32 cellular contexts compared by ENCODE assay signal in genomic region chr3:119619094-119619493, GRCh38. TPM values are rescaled to one million over a fixed set of nuclear protein-coding genes. Genes with fewer than 3 reads are reported as not detected.
DNase-seq lines count a peak whose midpoint lies in the region; ATAC-seq and TF ChIP-seq lines count a peak whose summit lies in the region.
"Had no signal": no experiment of that assay in that cellular context is flagged by ENCODE, and none has a peak within 500 bp of the region (broad histone marks: within the 10 kb centered on the region; RNA-seq: fewer than 3 reads in every experiment).

No MANE protein-coding gene starts in this region.

- H3K9me2 ChIP-seq in SK-N-SH: no peaks in the 10 kb centered on the region
- no peaks in the 10 kb centered on the region for H3K9me2 ChIP-seq in PC-3 (replicated peaks; ENCODE audit: low read length)

- ATAC-seq in SK-N-SH treated with all-trans-retinoic acid at 6 μM for 48 hours: peak; percentile 73
- peak; percentile 91 for ATAC-seq in PC-3
- ATAC-seq in foreskin keratinocyte: peak; percentile 11
- no peak for ATAC-seq in HG03469 (IDR thresholded peaks at IDR 0.05; ENCODE audit: unreplicated experiment)
- no peak for ATAC-seq in left ventricle myocardium superior
- ATAC-seq: activated CD8-positive, alpha-beta T cell treated with anti-CD3 and anti-CD28 coated beads for 36 hours; naive thymus-derived CD8-positive, alpha-beta T cell; Panc1 had no signal

- H3K36me3 ChIP-seq in SK-N-SH (replicated peaks in 1 of 2; ENCODE audit: control insufficient read depth in 1 of 2, insufficient read depth in 2 of 2, low read length in 1 of 2): no peaks in the 10 kb centered on the region
- H3K36me3 ChIP-seq in PC-3 (ENCODE audit: low read depth, low read length): no peaks in the 10 kb centered on the region
- H3K36me3 ChIP-seq: brain microvascular endothelial cell, suprapubic skin had no signal

- H3F3A ChIP-seq in SK-N-SH (replicated peaks; ENCODE audit: insufficient read depth) (no peaks in the 10 kb centered on the region), PC-3 (ENCODE audit: low read length, unreplicated experiment) (no peaks in the 10 kb centered on the region)

- H3K9ac ChIP-seq in SK-N-SH (no peak overlapping the region), PC-3 (ENCODE audit: low read length) (no peak overlapping the region)

- no TSS peak for BruUV-seq in PC-3 (replicated peaks; lab: Mats Ljungman, UMichigan)

- TF ChIP-seq CTCF in SK-N-SH (IDR thresholded peaks at IDR 0.05): no peak
- TF ChIP-seq CTCF in PC-3 (conservative IDR thresholded peaks at IDR 0.05; ENCODE audit: low read depth, low read length): peak; percentile 37; the same call in 1 of the 2 replicates
- no peak for TF ChIP-seq CTCF in foreskin keratinocyte (conservative IDR thresholded peaks at IDR 0.05)

- TF ChIP-seq RAD21 in SK-N-SH (IDR thresholded peaks at IDR 0.05; ENCODE audit: low read length): no peak

- CTCF ChIA-PET in SK-N-SH (lab: Yijun Ruan, JAX) (no interaction called here), PC-3 (lab: Charles Lee) (no interaction called here)

- DNase-seq in SK-N-SH (no peak), PC-3 (peak; percentile 67), foreskin keratinocyte (no peak), ureter (ENCODE audit: low spot score) (peak; percentile 15), left ventricle myocardium superior (no peak), NCI-H510A (lab: John Stamatoyannopoulos, UW) (no peak)
- DNase-seq: activated CD8-positive, alpha-beta T cell treated with anti-CD3 and anti-CD28 coated beads for 36 hours; amygdala; brain microvascular endothelial cell; CD4-positive, CD25-positive, alpha-beta regulatory T cell; GOT3; HFFc6; hippocampal formation; naive thymus-derived CD8-positive, alpha-beta T cell; NCI-H1092; NCI-H1694 treated with DMSO at 0.1 percent for 48 hours; NCI-H526; nucleus accumbens; SIG-M5; stimulated activated naive CD4-positive, alpha-beta T cell treated with Interleukin-2 at 50 U/mL for 16 hours; SW 1271; T-helper 9 cell; upper lobe of left lung had no signal

- H3K27me3 ChIP-seq in SK-N-SH (ENCODE audit: insufficient read depth) (no peaks in the 10 kb centered on the region), PC-3 (ENCODE audit: low read length) (no peaks in the 10 kb centered on the region), foreskin keratinocyte (no peaks in the 10 kb centered on the region)
- H3K27me3 ChIP-seq: brain microvascular endothelial cell, suprapubic skin, upper lobe of left lung had no signal

- H3K9me3 ChIP-seq in SK-N-SH (no peaks in the 10 kb centered on the region), PC-3 (ENCODE audit: low read length) (no peaks in the 10 kb centered on the region)
- H3K9me3 ChIP-seq: suprapubic skin, upper lobe of left lung had no signal

- no peaks in the 10 kb centered on the region; a peak in 1 of 4 replicates for H3K4me1 ChIP-seq in SK-N-SH (ENCODE audit: control insufficient read depth in 1 of 2, insufficient read depth in 2 of 2, low read depth in 1 of 2, low read length in 1 of 2)
- peaks cover 13% of the 10 kb centered on the region for H3K4me1 ChIP-seq in PC-3 (ENCODE audit: insufficient read depth, low read length)
- H3K4me1 ChIP-seq in foreskin keratinocyte: no peaks in the 10 kb centered on the region
- H3K4me1 ChIP-seq: suprapubic skin, upper lobe of left lung had no signal

- TF ChIP-seq EP300 in SK-N-SH (IDR thresholded peaks at IDR 0.05; ENCODE audit: borderline replicate concordance in 1 of 2, low read depth in 1 of 2, low read length in 1 of 2): no peak

- H3K79me2 ChIP-seq in SK-N-SH (ENCODE audit: insufficient read depth) (no peaks in the 10 kb centered on the region), PC-3 (ENCODE audit: low read length) (no peaks in the 10 kb centered on the region)

- 58% methylated on average over 7 of the region's 7 CpGs for WGBS in SK-N-SH (ENCODE audit: low lambda C conversion rate)

- no peak overlapping the region for H3K4me3 ChIP-seq in SK-N-SH (ENCODE audit: low read depth in 2 of 2, low read length in 1 of 2)
- peak overlapping the region; percentile 7; the same call in 1 of the 2 replicates for H3K4me3 ChIP-seq in PC-3 (ENCODE audit: low read length)
- H3K4me3 ChIP-seq: lung, suprapubic skin, upper lobe of left lung had no signal

- H3K27ac ChIP-seq in SK-N-SH (ENCODE audit: low read depth in 2 of 2, low read length in 1 of 2): no peak overlapping the region
- peak overlapping the region; percentile 17 for H3K27ac ChIP-seq in PC-3 (ENCODE audit: low read length)
- no peak overlapping the region for H3K27ac ChIP-seq in foreskin keratinocyte
- H3K27ac ChIP-seq: brain microvascular endothelial cell, HL-60, suprapubic skin, upper lobe of left lung had no signal

- intact Hi-C loops in PC-3 (cut with micrococcal nuclease): loop anchor here (1.0 kb wide), 2 partner anchors 45 to 58 kb away; partner anchors contain the start of gene COX17
- intact Hi-C loops in left ventricle myocardium superior (cut with micrococcal nuclease): no loop called here

- H3K4me2 ChIP-seq in SK-N-SH (no peak overlapping the region), PC-3 (ENCODE audit: low read length) (peak overlapping the region; percentile 67)

- H4K20me1 ChIP-seq in SK-N-SH (ENCODE audit: insufficient read depth) (no peaks in the 10 kb centered on the region), PC-3 (ENCODE audit: low read length) (no peaks in the 10 kb centered on the region)

- POLR2A ChIA-PET in SK-N-SH (lab: Yijun Ruan, JAX): no interaction called here
- POLR2A ChIA-PET in PC-3 (lab: Charles Lee; ENCODE audit: unreplicated experiment): no interaction called here

- H2AFZ ChIP-seq in SK-N-SH (ENCODE audit: low read depth) (no peak overlapping the region), PC-3 (ENCODE audit: low read length) (peak overlapping the region; percentile 69)

TF ChIP-seq in SK-N-SH treated with all-trans-retinoic acid at 6 μM for 48 hours, 23 proteins besides CTCF, POLR2A, EP300 and RAD21 (continues in another document):
- TF ChIP-seq ZNF70 (CRISPR knock-in tag; IDR thresholded peaks at IDR 0.05): no peak
- TF ChIP-seq ZFP30 (CRISPR knock-in tag; IDR thresholded peaks at IDR 0.05): no peak
- TF ChIP-seq ARNTL (CRISPR knock-in tag; IDR thresholded peaks at IDR 0.05; ENCODE audit: borderline replicate concordance, low read depth): no peak
- TF ChIP-seq ZNF8 (CRISPR knock-in tag; IDR thresholded peaks at IDR 0.05): no peak
- no peak for TF ChIP-seq GLIS3 (CRISPR knock-in tag; IDR thresholded peaks at IDR 0.05)
- TF ChIP-seq SNAI2 (CRISPR knock-in tag; IDR thresholded peaks at IDR 0.05): no peak
- no peak for TF ChIP-seq ZNF565 (CRISPR knock-in tag; conservative IDR thresholded peaks at IDR 0.05; ENCODE audit: low read depth)
- TF ChIP-seq RARB (CRISPR knock-in tag; IDR thresholded peaks at IDR 0.05): no peak
- no peak for TF ChIP-seq CSDC2 (CRISPR knock-in tag; IDR thresholded peaks at IDR 0.05)
- TF ChIP-seq ESRRG (CRISPR knock-in tag; IDR thresholded peaks at IDR 0.05): no peak

TF ChIP-seq in SK-N-SH, 30 proteins besides CTCF, POLR2A, EP300 and RAD21 (continues in another document):
- TF ChIP-seq RFX5 (IDR thresholded peaks at IDR 0.05; ENCODE audit: low read length) (no peak), RCOR1 (IDR thresholded peaks at IDR 0.05; ENCODE audit: low read length) (no peak), NRF1 (IDR thresholded peaks at IDR 0.05; ENCODE audit: low read depth, low read length) (no peak), GABPA (IDR thresholded peaks at IDR 0.05; ENCODE audit: low read depth) (no peak)

RNA-seq across cellular contexts. Expression of gene PLA1A, which starts 21.4 kb away (rescaled TPM):
- polyA plus RNA-seq in SK-N-SH (2012; rRNA removed): 0.08 TPM in 1 of 2 replicates, not detected in the other
- polyA plus RNA-seq in SK-N-SH (2012; cell fraction: cytosol; rRNA removed): 0.09 TPM in 1 of 2 replicates, not detected in the other
- 0.06 TPM in 1 of 2 replicates, not detected in the other for polyA plus RNA-seq in SK-N-SH (2012; cell fraction: nucleus; rRNA removed)
- total RNA-seq in PC-3 (2014; rRNA removed): 0.36 TPM in 1 of 2 replicates, not detected in the other
- not detected in 2 replicates for total RNA-seq in foreskin keratinocyte
- not detected in 2 replicates for polyA plus RNA-seq in foreskin keratinocyte
- 1.6 TPM for total RNA-seq in ureter
- total RNA-seq in left ventricle myocardium superior: 1.3 TPM
- total RNA-seq: activated CD8-positive, alpha-beta T cell treated with anti-CD3 and anti-CD28 coated beads for 36 hours; CD4-positive, CD25-positive, alpha-beta regulatory T cell; Daoy; HFFc6; naive thymus-derived CD8-positive, alpha-beta T cell had no signal
- polyA plus RNA-seq: naive thymus-derived CD8-positive, alpha-beta T cell had no signal

RNA-seq across cellular contexts. Expression of gene ADPRH, which starts 39.8 kb away (rescaled TPM):
- 0.08 TPM in 1 of 2 replicates, not detected in the other for polyA plus RNA-seq in SK-N-SH (2012; rRNA removed)
- 0.03 TPM in 2 replicates for polyA plus RNA-seq in SK-N-SH (2012; cell fraction: cytosol; rRNA removed)
- not detected in 2 replicates for polyA plus RNA-seq in SK-N-SH (2012; cell fraction: nucleus; rRNA removed)
- total RNA-seq in PC-3 (2014; rRNA removed): 4.7 and 5.6 TPM in 2 replicates
- 0.99 and 1.0 TPM in 2 replicates for total RNA-seq in foreskin keratinocyte
- 0.48 and 0.50 TPM in 2 replicates for polyA plus RNA-seq in foreskin keratinocyte
- 8.6 TPM for total RNA-seq in ureter
- total RNA-seq in left ventricle myocardium superior: 10.3 TPM

RNA-seq across cellular contexts. Expression of gene POPDC2, which starts 41.3 kb away (rescaled TPM):
- polyA plus RNA-seq in SK-N-SH (2012; rRNA removed) (19.9 and 38.8 TPM in 2 replicates), foreskin keratinocyte (0.39 and 0.40 TPM in 2 replicates)
- polyA plus RNA-seq in SK-N-SH (2012; cell fraction: cytosol; rRNA removed): 21.0 and 24.0 TPM in 2 replicates
- 45.1 and 48.3 TPM in 2 replicates for polyA plus RNA-seq in SK-N-SH (2012; cell fraction: nucleus; rRNA removed)
- total RNA-seq in PC-3 (2014; rRNA removed) (0.62 and 0.98 TPM in 2 replicates), foreskin keratinocyte (0.34 and 0.39 TPM in 2 replicates), ureter (13.9 TPM), left ventricle myocardium superior (586 TPM)

RNA-seq across cellular contexts. Expression of gene COX17, which starts 58.1 kb away (rescaled TPM):
- polyA plus RNA-seq in SK-N-SH (2012; rRNA removed) (15.1 and 21.5 TPM in 2 replicates), foreskin keratinocyte (99.4 and 103 TPM in 2 replicates)
- 19.7 and 24.6 TPM in 2 replicates for polyA plus RNA-seq in SK-N-SH (2012; cell fraction: cytosol; rRNA removed)
- 3.6 and 8.3 TPM in 2 replicates for polyA plus RNA-seq in SK-N-SH (2012; cell fraction: nucleus; rRNA removed)
- total RNA-seq in PC-3 (2014; rRNA removed) (102 and 159 TPM in 2 replicates), foreskin keratinocyte (59.0 and 63.9 TPM in 2 replicates), ureter (29.7 TPM), left ventricle myocardium superior (177 TPM)

RNA-seq across cellular contexts. Expression of gene CD80, which starts 59.7 kb away (rescaled TPM):
- not detected in 2 replicates for polyA plus RNA-seq in SK-N-SH (2012; rRNA removed)
- 0.01 and 0.08 TPM in 2 replicates for polyA plus RNA-seq in SK-N-SH (2012; cell fraction: cytosol; rRNA removed)
- 0.02 TPM in 1 of 2 replicates, not detected in the other for polyA plus RNA-seq in SK-N-SH (2012; cell fraction: nucleus; rRNA removed)
- total RNA-seq in PC-3 (2014; rRNA removed): not detected in 2 replicates
- not detected in 2 replicates for total RNA-seq in foreskin keratinocyte
- not detected in 2 replicates for polyA plus RNA-seq in foreskin keratinocyte
- 0.26 TPM for total RNA-seq in ureter
- not detected for total RNA-seq in left ventricle myocardium superior
- total RNA-seq: chondrocyte, Daoy, HFFc6, pulmonary artery endothelial cell, suprapubic skin had no signal
- polyA plus RNA-seq: naive thymus-derived CD8-positive, alpha-beta T cell had no signal

Comparison
In these comparisons a context has a peak if more than half of its experiments do, and no peak if none do; other contexts are left out.
1. ATAC-seq: peak in SK-N-SH treated with all-trans-retinoic acid at 6 μM for 48 hours (single experiment), PC-3 (single experiment) and foreskin keratinocyte (single experiment); none in HG03469 (single experiment) and left ventricle myocardium superior (single experiment).
2. DNase-seq: peak in PC-3 (single experiment) and ureter (single experiment); none in SK-N-SH (single experiment), foreskin keratinocyte (0 of 2), left ventricle myocardium superior (single experiment) and NCI-H510A (single experiment).
3. RNA of gene POPDC2, which starts 41.3 kb away (total RNA-seq): 586 TPM in left ventricle myocardium superior (single experiment); 13.9 TPM in ureter (single experiment), 0.62 to 0.98 TPM in PC-3 and 0.34 to 0.39 TPM in foreskin keratinocyte; every median in the first group is over 10 times any median in the second.